In genomic region chr15:97141360-97141759, GRCh38 we compare ENCODE assay signal across 24 cellular contexts.
"Had no signal": no experiment of that assay in that cellular context is flagged by ENCODE, and none has a peak within 500 bp of the region (broad histone marks: within the 10 kb centered on the region; RNA-seq: fewer than 3 reads in every experiment).

No MANE protein-coding gene starts in this region.

- ATAC-seq: left colon; left lung; lower lobe of right lung; naive thymus-derived CD8-positive, alpha-beta T cell; pancreas; right lobe of liver; stimulated activated effector memory CD8-positive, alpha-beta T cell treated with anti-CD3 and anti-CD28 coated beads, Interleukin-12 subunit alpha, Interleukin-12 subunit beta, amount 100 ng/mL, for 72 hours; stimulated activated naive CD8-positive, alpha-beta T cell treated with anti-CD3 and anti-CD28 coated beads, Interleukin-15, amount 100 ng/mL, for 72 hours had no signal

- H3K4me3 ChIP-seq: left lung, lower lobe of right lung, pancreas, prostate gland, right atrium auricular region, right lobe of liver, transverse colon, upper lobe of left lung, vagina had no signal

- DNase-seq: hippocampal formation; left colon; left lung; lower lobe of right lung; mammary epithelial cell; mesenchymal stem cell; naive thymus-derived CD8-positive, alpha-beta T cell; nucleus accumbens; pancreas; posterior cingulate gyrus; right lobe of liver; stimulated activated CD4-positive, alpha-beta T cell treated with anti-CD3 and anti-CD28 coated beads, Interleukin-12 subunit alpha, Interleukin-12 subunit beta, amount 100 ng/mL, for 4 hours; stimulated activated CD4-positive, alpha-beta T cell treated with anti-CD3 and anti-CD28 coated beads, Interleukin-15, amount 100 ng/mL, for 24 hours; stimulated activated CD4-positive, alpha-beta T cell treated with anti-CD3 and anti-CD28 coated beads, Interleukin-4, amount 100 ng/mL, for 24 hours; stimulated activated naive CD4-positive, alpha-beta T cell; stimulated activated naive CD8-positive, alpha-beta T cell treated with anti-CD3 and anti-CD28 coated beads, Interleukin-15, amount 100 ng/mL, for 72 hours; substantia nigra; transverse colon; upper lobe of left lung had no signal

- H3K4me1 ChIP-seq: left lung, lower lobe of right lung, pancreas, prostate gland, right atrium auricular region, right lobe of liver, transverse colon, upper lobe of left lung, vagina had no signal

- H3K27ac ChIP-seq: left lung, lower lobe of right lung, pancreas, prostate gland, right atrium auricular region, right lobe of liver, transverse colon, upper lobe of left lung, vagina had no signal

- H3K36me3 ChIP-seq: left lung, lower lobe of right lung, pancreas, prostate gland, right atrium auricular region, right lobe of liver, transverse colon, upper lobe of left lung, vagina had no signal

- H3K27me3 ChIP-seq: left lung, pancreas, right atrium auricular region, right lobe of liver, transverse colon, upper lobe of left lung, vagina had no signal

- FAIRE-seq: keratinocyte, pancreas had no signal

- H3K9me3 ChIP-seq: left lung, lower lobe of right lung, pancreas, prostate gland, right atrium auricular region, right lobe of liver, transverse colon, upper lobe of left lung, vagina had no signal
